In the genomic region with DNA sequence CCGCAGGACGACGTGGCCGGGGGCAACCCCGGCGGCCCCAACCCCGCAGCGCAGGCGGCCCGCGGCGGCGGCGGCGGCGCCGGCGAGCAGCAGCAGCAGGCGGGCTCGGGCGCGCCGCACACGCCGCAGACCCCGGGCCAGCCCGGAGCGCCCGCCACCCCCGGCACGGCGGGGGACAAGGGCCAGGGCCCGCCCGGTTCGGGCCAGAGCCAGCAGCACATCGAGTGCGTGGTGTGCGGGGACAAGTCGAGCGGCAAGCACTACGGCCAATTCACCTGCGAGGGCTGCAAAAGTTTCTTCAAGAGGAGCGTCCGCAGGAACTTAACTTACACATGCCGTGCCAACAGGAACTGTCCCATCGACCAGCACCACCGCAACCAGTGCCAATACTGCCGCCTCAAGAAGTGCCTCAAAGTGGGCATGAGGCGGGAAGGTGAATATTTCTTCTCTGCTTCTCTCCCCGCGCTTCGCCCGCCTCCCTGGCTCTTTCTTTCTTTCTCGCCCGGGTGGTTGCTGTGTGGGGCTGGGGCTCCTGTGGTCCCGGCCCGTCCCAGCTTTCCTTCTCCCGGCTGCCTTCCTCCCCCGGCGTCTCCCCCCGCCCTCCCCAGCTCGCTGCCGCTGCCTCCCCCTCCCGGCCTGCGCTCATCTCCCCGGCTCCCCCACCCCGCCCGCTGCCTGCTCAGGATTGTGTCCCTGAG, we compare ENCODE assay signal across 1 cellular context.
A peak's percentile ranks its signal among the peaks of the same experiment; 100 is the strongest.
TF ChIP-seq lines count a peak whose summit lies in the region.

No MANE protein-coding gene starts in this region.

TF ChIP-seq in HepG2, 621 proteins besides CTCF, POLR2A, EP300 and RAD21 (continued from another document):
- TF ChIP-seq, protein P1, sequence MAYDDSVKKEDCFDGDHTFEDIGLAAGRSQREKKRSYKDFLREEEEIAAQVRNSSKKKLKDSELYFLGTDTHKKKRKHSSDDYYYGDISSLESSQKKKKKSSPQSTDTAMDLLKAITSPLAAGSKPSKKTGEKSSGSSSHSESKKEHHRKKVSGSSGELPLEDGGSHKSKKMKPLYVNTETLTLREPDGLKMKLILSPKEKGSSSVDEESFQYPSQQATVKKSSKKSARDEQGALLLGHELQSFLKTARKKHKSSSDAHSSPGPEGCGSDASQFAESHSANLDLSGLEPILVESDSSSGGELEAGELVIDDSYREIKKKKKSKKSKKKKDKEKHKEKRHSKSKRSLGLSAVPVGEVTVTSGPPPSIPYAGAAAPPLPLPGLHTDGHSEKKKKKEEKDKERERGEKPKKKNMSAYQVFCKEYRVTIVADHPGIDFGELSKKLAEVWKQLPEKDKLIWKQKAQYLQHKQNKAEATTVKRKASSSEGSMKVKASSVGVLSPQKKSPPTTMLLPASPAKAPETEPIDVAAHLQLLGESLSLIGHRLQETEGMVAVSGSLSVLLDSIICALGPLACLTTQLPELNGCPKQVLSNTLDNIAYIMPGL (CRISPR knock-in tag; IDR thresholded peaks at IDR 0.05; ENCODE audit: borderline replicate concordance in 1 of 2, low read depth in 1 of 2): peak in 1 of 2 experiments; percentile 28; a peak in 1 of 4 replicates
- TF ChIP-seq, protein P2, sequence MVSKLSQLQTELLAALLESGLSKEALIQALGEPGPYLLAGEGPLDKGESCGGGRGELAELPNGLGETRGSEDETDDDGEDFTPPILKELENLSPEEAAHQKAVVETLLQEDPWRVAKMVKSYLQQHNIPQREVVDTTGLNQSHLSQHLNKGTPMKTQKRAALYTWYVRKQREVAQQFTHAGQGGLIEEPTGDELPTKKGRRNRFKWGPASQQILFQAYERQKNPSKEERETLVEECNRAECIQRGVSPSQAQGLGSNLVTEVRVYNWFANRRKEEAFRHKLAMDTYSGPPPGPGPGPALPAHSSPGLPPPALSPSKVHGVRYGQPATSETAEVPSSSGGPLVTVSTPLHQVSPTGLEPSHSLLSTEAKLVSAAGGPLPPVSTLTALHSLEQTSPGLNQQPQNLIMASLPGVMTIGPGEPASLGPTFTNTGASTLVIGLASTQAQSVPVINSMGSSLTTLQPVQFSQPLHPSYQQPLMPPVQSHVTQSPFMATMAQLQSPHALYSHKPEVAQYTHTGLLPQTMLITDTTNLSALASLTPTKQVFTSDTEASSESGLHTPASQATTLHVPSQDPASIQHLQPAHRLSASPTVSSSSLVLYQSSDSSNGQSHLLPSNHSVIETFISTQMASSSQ (IDR thresholded peaks at IDR 0.05; ENCODE audit: low read depth): no peak
- TF ChIP-seq, protein P2 (CRISPR knock-in tag; IDR thresholded peaks at IDR 0.05; ENCODE audit: borderline replicate concordance): no peak
- no peak for TF ChIP-seq SOX5 (CRISPR knock-in tag; IDR thresholded peaks at IDR 0.05; ENCODE audit: borderline replicate concordance)
- no peak for TF ChIP-seq IKZF1 (IDR thresholded peaks at IDR 0.05)
- no peak for TF ChIP-seq ZNF282 (IDR thresholded peaks at IDR 0.05; ENCODE audit: partially characterized antibody)
- TF ChIP-seq SPEN (CRISPR knock-in tag; IDR thresholded peaks at IDR 0.05; ENCODE audit: low read depth): peak; percentile 16; the same call in 1 of the 2 replicates
- TF ChIP-seq SP140L (CRISPR knock-in tag; IDR thresholded peaks at IDR 0.05; ENCODE audit: borderline replicate concordance): no peak
- peak; percentile 47 for TF ChIP-seq ZFY (CRISPR knock-in tag; IDR thresholded peaks at IDR 0.05)
- no peak for TF ChIP-seq MAFF (IDR thresholded peaks at IDR 0.05; ENCODE audit: low read depth, low read length)
- TF ChIP-seq, protein P3, sequence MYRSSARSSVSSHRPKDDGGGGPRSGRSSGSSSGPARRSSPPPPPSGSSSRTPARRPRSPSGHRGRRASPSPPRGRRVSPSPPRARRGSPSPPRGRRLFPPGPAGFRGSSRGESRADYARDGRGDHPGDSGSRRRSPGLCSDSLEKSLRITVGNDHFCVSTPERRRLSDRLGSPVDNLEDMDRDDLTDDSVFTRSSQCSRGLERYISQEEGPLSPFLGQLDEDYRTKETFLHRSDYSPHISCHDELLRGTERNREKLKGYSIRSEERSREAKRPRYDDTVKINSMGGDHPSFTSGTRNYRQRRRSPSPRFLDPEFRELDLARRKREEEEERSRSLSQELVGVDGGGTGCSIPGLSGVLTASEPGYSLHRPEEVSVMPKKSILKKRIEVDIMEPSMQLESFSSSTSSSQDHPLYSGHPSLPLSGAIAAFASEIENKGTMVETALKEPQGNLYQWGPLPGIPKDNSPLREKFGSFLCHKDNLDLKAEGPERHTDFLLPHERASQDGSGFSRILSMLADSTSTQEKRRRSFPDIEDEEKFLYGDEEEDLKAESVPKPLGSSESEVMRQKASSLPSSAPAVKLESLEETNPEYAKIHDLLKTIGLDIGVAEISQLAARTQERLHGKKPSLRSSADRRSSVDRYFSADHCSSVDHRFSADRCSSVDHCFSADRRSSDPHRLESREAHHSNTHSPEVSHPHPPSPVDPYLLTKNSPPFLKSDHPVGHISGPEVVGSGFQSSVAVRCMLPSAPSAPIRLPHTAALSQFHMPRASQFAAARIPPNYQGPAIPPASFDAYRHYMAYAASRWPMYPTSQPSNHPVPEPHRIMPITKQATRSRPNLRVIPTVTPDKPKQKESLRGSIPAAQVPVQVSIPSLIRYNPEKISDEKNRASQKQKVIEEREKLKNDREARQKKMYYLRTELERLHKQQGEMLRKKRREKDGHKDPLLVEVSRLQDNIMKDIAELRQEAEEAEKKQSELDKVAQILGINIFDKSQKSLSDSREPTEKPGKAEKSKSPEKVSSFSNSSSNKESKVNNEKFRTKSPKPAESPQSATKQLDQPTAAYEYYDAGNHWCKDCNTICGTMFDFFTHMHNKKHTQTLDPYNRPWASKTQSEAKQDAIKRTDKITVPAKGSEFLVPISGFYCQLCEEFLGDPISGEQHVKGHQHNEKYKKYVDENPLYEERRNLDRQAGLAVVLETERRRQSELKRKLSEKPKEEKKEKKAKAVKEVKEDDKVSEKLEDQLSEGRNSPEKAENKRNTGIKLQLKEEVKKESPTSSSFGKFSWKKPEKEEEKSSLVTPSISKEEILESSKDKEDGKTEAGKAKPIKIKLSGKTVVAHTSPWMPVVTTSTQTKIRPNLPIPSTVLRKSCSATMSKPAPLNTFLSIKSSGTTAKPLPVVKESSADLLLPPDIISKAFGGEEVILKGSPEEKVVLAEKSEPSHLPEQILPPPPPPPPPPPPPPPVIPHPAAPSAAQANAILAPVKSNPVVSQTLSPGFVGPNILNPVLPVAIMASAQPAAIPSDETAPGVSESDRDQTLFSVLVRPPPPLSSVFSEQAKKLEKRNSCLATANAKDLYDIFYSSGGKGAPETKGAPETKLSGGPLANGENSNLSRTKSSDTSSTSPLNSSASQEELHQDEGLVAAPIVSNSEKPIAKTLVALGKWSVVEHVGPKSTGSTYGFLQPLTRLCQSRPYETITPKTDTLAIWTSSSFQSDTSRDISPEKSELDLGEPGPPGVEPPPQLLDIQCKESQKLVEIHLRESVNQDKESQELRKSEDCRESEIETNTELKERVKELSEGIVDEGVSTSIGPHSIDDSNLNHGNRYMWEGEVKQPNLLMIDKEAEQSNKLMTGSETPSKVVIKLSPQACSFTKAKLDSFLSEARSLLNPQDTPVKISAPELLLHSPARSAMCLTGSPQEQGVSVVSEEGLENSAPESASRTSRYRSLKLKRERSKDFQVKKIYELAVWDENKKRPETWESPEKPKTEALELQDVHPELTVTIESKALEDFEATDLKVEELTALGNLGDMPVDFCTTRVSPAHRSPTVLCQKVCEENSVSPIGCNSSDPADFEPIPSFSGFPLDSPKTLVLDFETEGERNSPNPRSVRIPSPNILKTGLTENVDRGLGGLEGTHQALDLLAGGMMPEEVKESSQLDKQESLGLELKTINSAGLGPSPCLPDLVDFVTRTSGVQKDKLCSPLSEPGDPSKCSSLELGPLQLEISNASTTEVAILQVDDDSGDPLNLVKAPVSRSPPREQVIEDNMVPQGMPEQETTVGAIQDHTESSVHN (CRISPR knock-in tag; IDR thresholded peaks at IDR 0.05): no peak
- TF ChIP-seq ELF3 (CRISPR knock-in tag; IDR thresholded peaks at IDR 0.05): no peak
- no peak for TF ChIP-seq MIER2 (CRISPR knock-in tag; IDR thresholded peaks at IDR 0.05)
- no peak for TF ChIP-seq ZSCAN20 (CRISPR knock-in tag; IDR thresholded peaks at IDR 0.05; ENCODE audit: borderline replicate concordance)
- no peak for TF ChIP-seq ZSCAN30 (CRISPR knock-in tag; IDR thresholded peaks at IDR 0.05)
- no peak for TF ChIP-seq FOXM1 (CRISPR knock-in tag; IDR thresholded peaks at IDR 0.05)
- TF ChIP-seq ZNF317 (CRISPR knock-in tag; IDR thresholded peaks at IDR 0.05): no peak
- TF ChIP-seq ATF7 (IDR thresholded peaks at IDR 0.05): no peak
- TF ChIP-seq ATF7 (CRISPR knock-in tag; IDR thresholded peaks at IDR 0.05): no peak
- TF ChIP-seq PHF8 (CRISPR knock-in tag; IDR thresholded peaks at IDR 0.05): peak; percentile 47; the same call in 1 of the 2 replicates
- TF ChIP-seq ZSCAN29 (CRISPR knock-in tag; conservative IDR thresholded peaks at IDR 0.05): no peak
- TF ChIP-seq, protein P4, sequence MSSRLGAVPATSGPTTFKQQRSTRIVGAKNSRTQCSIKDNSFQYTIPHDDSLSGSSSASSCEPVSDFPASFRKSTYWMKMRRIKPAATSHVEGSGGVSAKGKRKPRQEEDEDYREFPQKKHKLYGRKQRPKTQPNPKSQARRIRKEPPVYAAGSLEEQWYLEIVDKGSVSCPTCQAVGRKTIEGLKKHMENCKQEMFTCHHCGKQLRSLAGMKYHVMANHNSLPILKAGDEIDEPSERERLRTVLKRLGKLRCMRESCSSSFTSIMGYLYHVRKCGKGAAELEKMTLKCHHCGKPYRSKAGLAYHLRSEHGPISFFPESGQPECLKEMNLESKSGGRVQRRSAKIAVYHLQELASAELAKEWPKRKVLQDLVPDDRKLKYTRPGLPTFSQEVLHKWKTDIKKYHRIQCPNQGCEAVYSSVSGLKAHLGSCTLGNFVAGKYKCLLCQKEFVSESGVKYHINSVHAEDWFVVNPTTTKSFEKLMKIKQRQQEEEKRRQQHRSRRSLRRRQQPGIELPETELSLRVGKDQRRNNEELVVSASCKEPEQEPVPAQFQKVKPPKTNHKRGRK (CRISPR knock-in tag; IDR thresholded peaks at IDR 0.05): no peak
- TF ChIP-seq ZNF589 (CRISPR knock-in tag; conservative IDR thresholded peaks at IDR 0.05): no peak
- no peak for TF ChIP-seq ZNF572 (CRISPR knock-in tag; IDR thresholded peaks at IDR 0.05)
- TF ChIP-seq, protein P5, sequence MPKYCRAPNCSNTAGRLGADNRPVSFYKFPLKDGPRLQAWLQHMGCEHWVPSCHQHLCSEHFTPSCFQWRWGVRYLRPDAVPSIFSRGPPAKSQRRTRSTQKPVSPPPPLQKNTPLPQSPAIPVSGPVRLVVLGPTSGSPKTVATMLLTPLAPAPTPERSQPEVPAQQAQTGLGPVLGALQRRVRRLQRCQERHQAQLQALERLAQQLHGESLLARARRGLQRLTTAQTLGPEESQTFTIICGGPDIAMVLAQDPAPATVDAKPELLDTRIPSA (CRISPR knock-in tag; IDR thresholded peaks at IDR 0.05; ENCODE audit: borderline replicate concordance): no peak
- peak; percentile 64 for TF ChIP-seq RBFOX2 (IDR thresholded peaks at IDR 0.05; ENCODE audit: low read depth, low read length)
- TF ChIP-seq FIP1L1 (IDR thresholded peaks at IDR 0.05; ENCODE audit: borderline replicate concordance, insufficient read depth, low read depth, low read length): no peak
- TF ChIP-seq YEATS4 (CRISPR knock-in tag; IDR thresholded peaks at IDR 0.05; ENCODE audit: borderline replicate concordance): peak; percentile 44; the same call in 1 of the 2 replicates
- TF ChIP-seq GABPB1 (CRISPR knock-in tag; IDR thresholded peaks at IDR 0.05): no peak
- TF ChIP-seq, protein P6, sequence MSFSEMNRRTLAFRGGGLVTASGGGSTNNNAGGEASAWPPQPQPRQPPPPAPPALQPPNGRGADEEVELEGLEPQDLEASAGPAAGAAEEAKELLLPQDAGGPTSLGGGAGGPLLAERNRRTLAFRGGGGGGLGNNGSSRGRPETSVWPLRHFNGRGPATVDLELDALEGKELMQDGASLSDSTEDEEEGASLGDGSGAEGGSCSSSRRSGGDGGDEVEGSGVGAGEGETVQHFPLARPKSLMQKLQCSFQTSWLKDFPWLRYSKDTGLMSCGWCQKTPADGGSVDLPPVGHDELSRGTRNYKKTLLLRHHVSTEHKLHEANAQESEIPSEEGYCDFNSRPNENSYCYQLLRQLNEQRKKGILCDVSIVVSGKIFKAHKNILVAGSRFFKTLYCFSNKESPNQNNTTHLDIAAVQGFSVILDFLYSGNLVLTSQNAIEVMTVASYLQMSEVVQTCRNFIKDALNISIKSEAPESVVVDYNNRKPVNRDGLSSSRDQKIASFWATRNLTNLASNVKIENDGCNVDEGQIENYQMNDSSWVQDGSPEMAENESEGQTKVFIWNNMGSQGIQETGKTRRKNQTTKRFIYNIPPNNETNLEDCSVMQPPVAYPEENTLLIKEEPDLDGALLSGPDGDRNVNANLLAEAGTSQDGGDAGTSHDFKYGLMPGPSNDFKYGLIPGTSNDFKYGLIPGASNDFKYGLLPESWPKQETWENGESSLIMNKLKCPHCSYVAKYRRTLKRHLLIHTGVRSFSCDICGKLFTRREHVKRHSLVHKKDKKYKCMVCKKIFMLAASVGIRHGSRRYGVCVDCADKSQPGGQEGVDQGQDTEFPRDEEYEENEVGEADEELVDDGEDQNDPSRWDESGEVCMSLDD (CRISPR knock-in tag; IDR thresholded peaks at IDR 0.05; ENCODE audit: borderline replicate concordance): no peak
- no peak for TF ChIP-seq KLF16 (CRISPR knock-in tag; IDR thresholded peaks at IDR 0.05)
- TF ChIP-seq KAT7 (CRISPR knock-in tag; IDR thresholded peaks at IDR 0.05; ENCODE audit: borderline replicate concordance): peak; percentile 43; the same call in 1 of the 2 replicates
- no peak for TF ChIP-seq MED8 (CRISPR knock-in tag; IDR thresholded peaks at IDR 0.05; ENCODE audit: insufficient replicate concordance)
